ENCODE assay signal across 8 cellular contexts in the genomic region with DNA sequence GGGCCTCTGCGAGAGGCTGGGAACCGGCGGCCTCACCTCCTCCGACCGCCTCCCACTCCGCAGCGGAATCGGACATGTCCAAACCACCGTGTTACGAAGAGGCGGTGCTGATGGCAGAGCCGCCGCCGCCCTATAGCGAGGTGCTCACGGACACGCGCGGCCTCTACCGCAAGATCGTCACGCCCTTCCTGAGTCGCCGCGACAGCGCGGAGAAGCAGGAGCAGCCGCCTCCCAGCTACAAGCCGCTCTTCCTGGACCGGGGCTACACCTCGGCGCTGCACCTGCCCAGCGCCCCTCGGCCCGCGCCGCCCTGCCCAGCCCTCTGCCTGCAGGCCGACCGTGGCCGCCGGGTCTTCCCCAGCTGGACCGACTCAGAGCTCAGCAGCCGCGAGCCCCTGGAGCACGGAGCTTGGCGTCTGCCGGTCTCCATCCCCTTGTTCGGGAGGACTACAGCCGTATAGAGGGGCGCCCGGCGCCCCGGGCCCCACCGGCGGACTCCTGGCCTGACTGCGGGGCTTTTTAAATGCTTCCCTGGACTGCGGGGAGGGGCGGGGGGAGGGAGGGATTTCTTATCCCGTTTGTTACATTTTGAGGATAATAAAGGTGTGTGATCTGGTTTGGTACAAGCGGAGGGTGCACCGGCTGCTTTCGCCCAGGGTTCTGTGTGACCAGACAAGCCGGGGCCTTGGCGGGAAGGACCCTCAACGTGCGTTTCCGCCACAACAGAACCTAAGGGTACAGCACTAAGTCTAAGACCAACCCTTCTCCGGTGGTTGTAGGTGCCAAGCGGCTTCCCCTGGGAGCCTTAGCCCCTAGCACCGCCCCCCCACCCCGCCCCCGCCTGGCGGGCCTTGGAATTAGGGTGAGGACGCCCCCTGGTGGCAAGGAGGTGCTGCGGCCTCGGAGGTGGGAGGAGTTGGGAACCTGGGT. TPM values are rescaled to one million over a fixed set of nuclear protein-coding genes. Genes with fewer than 3 reads are reported as not detected.
DNase-seq lines count a peak whose midpoint lies in the region; ATAC-seq and TF ChIP-seq lines count a peak whose summit lies in the region.

No MANE protein-coding gene starts in this region.

- H3F3A ChIP-seq in PC-3 (ENCODE audit: low read length, unreplicated experiment): peaks cover 8% of the 10 kb centered on the region

- peak overlapping the region; percentile 80 for H3K9ac ChIP-seq in PC-3 (ENCODE audit: low read length)

- H3K27me3 ChIP-seq in Caco-2 (replicated peaks; ENCODE audit: control insufficient read depth, insufficient read depth, low read length) (no peaks in the 10 kb centered on the region), PC-3 (ENCODE audit: low read length) (no peaks in the 10 kb centered on the region)

- H3K4me3 Mint-ChIP-seq in Caco-2 (ENCODE audit: unreplicated experiment) (peak overlapping the region; percentile 77), IgD-negative memory B cell (peak overlapping the region; percentile 86 to 98 (median 96))

- peak; percentile 96 to 100 for TF ChIP-seq CTCF in Caco-2 (IDR thresholded peaks at IDR 0.05; ENCODE audit: insufficient read depth in 1 of 2, low read depth in 1 of 2, low read length in 1 of 2, severe bottlenecking in 1 of 2, unreplicated experiment in 1 of 2)
- peak; percentile 86 for TF ChIP-seq CTCF in PC-3 (conservative IDR thresholded peaks at IDR 0.05; ENCODE audit: low read depth, low read length)

- H4K20me1 ChIP-seq in PC-3 (ENCODE audit: low read length): peaks cover 14% of the 10 kb centered on the region; the same call in 1 of the 2 replicates

- no peaks in the 10 kb centered on the region for H3K79me2 ChIP-seq in PC-3 (ENCODE audit: low read length)

- DNase-seq in Caco-2 (peak; percentile 94), PC-3 (peak; percentile 93), myocyte (ENCODE audit: low read depth) (peak; percentile 84)
- DNase-seq in activated T-cell treated with anti-CD3 and anti-CD28 coated beads, Interleukin-2, amount 50 U/mL, for 1 hour: peak; percentile 97
- peak; percentile 86 to 87 for DNase-seq in stimulated activated CD8-positive, alpha-beta memory T cell treated with anti-CD3 and anti-CD28 coated beads, Interleukin-7, amount 100 ng/mL, for 4 hours (ENCODE audit: low read depth in 2 of 2)

- CTCF ChIA-PET in Caco-2 (lab: Charles Lee) (interaction anchor here (0.6 to 6.5 kb wide), 22 partner anchors 11 to 696 kb away, joined by 3 to 110 read pairs (median 8); partner anchors contain the start of genes F12, FGFR4, GRK6 and LMAN2), PC-3 (lab: Charles Lee) (interaction anchor here (0.6 to 3.4 kb wide), 7 partner anchors 10 to 146 kb away, joined by 3 to 36 read pairs (median 5); partner anchors contain the start of gene PDLIM7)

- peak overlapping the region; percentile 60 for H3K27ac ChIP-seq in PC-3 (ENCODE audit: low read length)

- POLR2A ChIA-PET in Caco-2 (lab: Charles Lee): interaction anchor here (1.0 to 2.4 kb wide), 4 partner anchors 18 to 146 kb away, joined by 3 to 21 read pairs (median 7); partner anchors contain the start of gene GRK6
- POLR2A ChIA-PET in PC-3 (lab: Charles Lee; ENCODE audit: unreplicated experiment): interaction anchor here (1.1 kb wide), 1 partner anchor 42 kb away, joined by 3 read pairs; the partner anchor contains the start of gene PDLIM7

- H3K9me3 Mint-ChIP-seq in Caco-2 (ENCODE audit: unreplicated experiment): no peaks in the 10 kb centered on the region
- no peaks in the 10 kb centered on the region for H3K9me3 Mint-ChIP-seq in IgD-negative memory B cell

- BruUV-seq in Caco-2 (replicated peaks; lab: Mats Ljungman, UMichigan) (TSS peak; percentile 94), PC-3 (replicated peaks; lab: Mats Ljungman, UMichigan) (no TSS peak)

- H3K4me1 ChIP-seq in Caco-2: peaks cover 7% of the 10 kb centered on the region; the same call in 1 of the 2 replicates
- peaks cover 16% of the 10 kb centered on the region; the same call in 1 of the 2 replicates for H3K4me1 ChIP-seq in PC-3 (ENCODE audit: insufficient read depth, low read length)

- peak overlapping the region; percentile 99 for H3K4me2 ChIP-seq in PC-3 (ENCODE audit: low read length)

- no peaks in the 10 kb centered on the region for H3K9me2 ChIP-seq in PC-3 (replicated peaks; ENCODE audit: low read length)

- H3K4me3 ChIP-seq in Caco-2 (ENCODE audit: low read depth, low read length): peak overlapping the region; percentile 92
- H3K4me3 ChIP-seq in PC-3 (ENCODE audit: low read length): peak overlapping the region; percentile 88

- H3K9me3 ChIP-seq in Caco-2 (no peaks in the 10 kb centered on the region), PC-3 (ENCODE audit: low read length) (no peaks in the 10 kb centered on the region)

- H3K4me1 Mint-ChIP-seq in Caco-2 (ENCODE audit: low read depth, unreplicated experiment) (peaks cover 7% of the 10 kb centered on the region), IgD-negative memory B cell (peaks cover 11 to 24% (median 14%) of the 10 kb centered on the region in 3 donors)

- ATAC-seq in GM21381 (IDR thresholded peaks at IDR 0.05; ENCODE audit: unreplicated experiment): peak; percentile 15
- ATAC-seq in PC-3: peak; percentile 29
- peak; percentile 61 for ATAC-seq in esophagus mucosa

- no peaks in the 10 kb centered on the region; the same call in 1 of the 2 replicates for H3K36me3 ChIP-seq in Caco-2 (ENCODE audit: control insufficient read depth, insufficient read depth, low read length)
- H3K36me3 ChIP-seq in PC-3 (ENCODE audit: low read depth, low read length): peaks cover 5% of the 10 kb centered on the region

- H2AFZ ChIP-seq in PC-3 (ENCODE audit: low read length): peak overlapping the region; percentile 92; the same call in 1 of the 2 replicates

- intact Hi-C loops in Caco-2 (cut with micrococcal nuclease; ENCODE audit: unreplicated experiment) (loop anchor here (1.0 to 2.0 kb wide), 3 partner anchors 17 to 143 kb away; partner anchors contain the start of genes DBN1 and PDLIM7), PC-3 (cut with micrococcal nuclease) (loop anchor here (1.0 to 2.0 kb wide), 6 partner anchors 17 to 147 kb away; partner anchors contain the start of genes DBN1, GRK6 and PDLIM7)

- H3K27me3 Mint-ChIP-seq in Caco-2 (ENCODE audit: insufficient read depth, unreplicated experiment) (no peaks in the 10 kb centered on the region), IgD-negative memory B cell (no peaks in the 10 kb centered on the region)

- peak overlapping the region; percentile 87 for H3K27ac Mint-ChIP-seq in Caco-2 (ENCODE audit: unreplicated experiment)
- peak overlapping the region; percentile 94 to 100 (median 97) for H3K27ac Mint-ChIP-seq in IgD-negative memory B cell

- H3K36me3 Mint-ChIP-seq in Caco-2 (ENCODE audit: insufficient read depth, unreplicated experiment) (peaks cover 76% of the 10 kb centered on the region), IgD-negative memory B cell (no peaks in the 10 kb centered on the region)

RNA-seq across cellular contexts. Expression of gene PRR7, which starts 9.3 kb away (rescaled TPM):
- 4.7 and 5.7 TPM in 2 replicates for total RNA-seq in Caco-2 (2022)
- polyA plus RNA-seq in IgD-negative memory B cell: 23.1 TPM
- 40.6 and 47.2 TPM in 2 replicates for total RNA-seq in PC-3 (2014; rRNA removed)
- 4.3 TPM for total RNA-seq in esophagus mucosa
- 23.1 and 38.7 TPM in 2 replicates for total RNA-seq in myocyte
- 12.4 TPM for polyA plus RNA-seq in myocyte (2012)

RNA-seq across cellular contexts. Expression of gene DBN1, which starts 17.5 kb away (rescaled TPM):
- total RNA-seq in Caco-2 (2022) (139 and 144 TPM in 2 replicates), PC-3 (2014; rRNA removed) (127 and 207 TPM in 2 replicates), esophagus mucosa (27.2 TPM), myocyte (311 and 455 TPM in 2 replicates)
- polyA plus RNA-seq in IgD-negative memory B cell: 0.54 TPM
- polyA plus RNA-seq in myocyte (2012): 336 TPM

RNA-seq across cellular contexts. Expression of gene GRK6, which starts 29.4 kb away (rescaled TPM):
- 64.4 and 71.9 TPM in 2 replicates for total RNA-seq in Caco-2 (2022)
- polyA plus RNA-seq in IgD-negative memory B cell: 107 TPM
- total RNA-seq in PC-3 (2014; rRNA removed): 69.9 and 88.8 TPM in 2 replicates
- total RNA-seq in esophagus mucosa: 26.6 TPM
- total RNA-seq in myocyte: 19.8 and 27.8 TPM in 2 replicates
- polyA plus RNA-seq in myocyte (2012): 15.4 TPM

RNA-seq across cellular contexts. Expression of gene PDLIM7, which starts 41.5 kb away (rescaled TPM):
- total RNA-seq in Caco-2 (2022) (49.1 and 56.8 TPM in 2 replicates), PC-3 (2014; rRNA removed) (159 and 195 TPM in 2 replicates), esophagus mucosa (23.0 TPM), myocyte (302 and 340 TPM in 2 replicates)
- polyA plus RNA-seq in IgD-negative memory B cell: 16.3 TPM
- 616 TPM for polyA plus RNA-seq in myocyte (2012)

RNA-seq across cellular contexts. Expression of gene F12, which starts 46.6 kb away (rescaled TPM):
- 13.3 and 14.0 TPM in 2 replicates for total RNA-seq in Caco-2 (2022)
- 0.78 TPM for polyA plus RNA-seq in IgD-negative memory B cell
- total RNA-seq in PC-3 (2014; rRNA removed): 31.0 and 36.8 TPM in 2 replicates
- total RNA-seq in esophagus mucosa: 32.8 TPM
- 0.86 and 0.94 TPM in 2 replicates for total RNA-seq in myocyte
- 0.64 TPM for polyA plus RNA-seq in myocyte (2012)

Comparison
In these comparisons a context has a peak if more than half of its experiments do, and no peak if none do; other contexts are left out.
1. Peak in every context shown above with its lines: DNase-seq, ATAC-seq, H3K4me3 ChIP-seq and H3K27ac ChIP-seq.